8 cellular contexts compared by ENCODE assay signal in genomic region chr13:26255717-26256277, GRCh38. TPM values are rescaled to one million over a fixed set of nuclear protein-coding genes. Genes with fewer than 3 reads are reported as not detected.
A peak's percentile ranks its signal among the peaks of the same experiment; 100 is the strongest.
DNase-seq lines count a peak whose midpoint lies in the region; ATAC-seq, FAIRE-seq and TF ChIP-seq lines count a peak whose summit lies in the region.

No MANE protein-coding gene starts in this region.

- TF ChIP-seq POLR2A in adrenal gland (IDR thresholded peaks at IDR 0.05), result no peak

- 58% methylated on average over 10 of the region's 10 CpGs for WGBS in liver
- 40 to 48% (median 45%) methylated on average over 10 of the region's 10 CpGs for WGBS in adrenal gland, 4 donors

- TF ChIP-seq RAD21 in liver (IDR thresholded peaks at IDR 0.05), result no peak

- peak overlapping the region; percentile 67 for H3K4me2 ChIP-seq in DND-41 (ENCODE audit: insufficient read depth, low read length)

- H3K36me3 ChIP-seq in DND-41 (ENCODE audit: insufficient read depth, low read length) (no peaks in the 10 kb centered on the region), liver (ENCODE audit: control insufficient read depth in 4 of 4, insufficient read depth in 3 of 4, low read depth in 1 of 4, low read length in 3 of 4) (no peaks in the 10 kb centered on the region), adrenal gland (replicated peaks in 1 of 2) (no peaks in the 10 kb centered on the region)

- H3K27me3 ChIP-seq in DND-41 (ENCODE audit: insufficient read depth, low read length, poor library complexity) (no peaks in the 10 kb centered on the region), liver (ENCODE audit: control insufficient read depth in 4 of 4, insufficient read depth in 4 of 4, low read length in 3 of 4) (no peaks in the 10 kb centered on the region), adrenal gland (no peaks in the 10 kb centered on the region)

- FAIRE-seq in GM19239 (lab: Jason Lieb, UNC), result no peak

- peak overlapping the region in 2 of 3 donors; percentile 93 to 95 for H3K27ac Mint-ChIP-seq in IgD-negative memory B cell
- no peak overlapping the region for H3K27ac Mint-ChIP-seq in activated T-helper 2 cell treated with anti-CD3 and anti-CD28 coated beads, Interferon-gamma antibody, Interleukin-2, Interleukin-4, amounts not matched to agents 10 μg/mL and 5 μg/mL and 100 μg/mL, durations not matched to agents 14 hours and 24 hours and 36 hours

- DNase-seq in DND-41 (no peak), sciatic nerve (ENCODE audit: low spot score) (no peak), adrenal gland (no peak), GM19239 (ENCODE audit: insufficient read length, low spot score) (no peak)
- DNase-seq in activated T-helper 2 cell treated with anti-CD3 and anti-CD28 coated beads, Interferon-gamma antibody, Interleukin-2, Interleukin-4, amounts not matched to agents 10 μg/mL and 5 μg/mL and 100 μg/mL, durations not matched to agents 14 hours and 24 hours and 36 hours (ENCODE audit: low spot score), result no peak
- DNase-seq in stimulated activated CD4-positive, alpha-beta T cell treated with anti-CD3 and anti-CD28 coated beads, Interleukin-1b, Interleukin-23, amount 100 ng/mL, for 48 hours, result no peak

- peaks cover 40% of the 10 kb centered on the region; the same call in 1 of the 2 replicates for H4K20me1 ChIP-seq in DND-41 (ENCODE audit: insufficient read depth, low read length)

- H3K4me3 ChIP-seq in DND-41 (ENCODE audit: low read depth in 1 of 2, low read length in 2 of 2) (peak overlapping the region; percentile 70 to 77; a peak in 2 of 4 replicates), liver (ENCODE audit: low read depth in 1 of 3, low read length in 3 of 3) (peak overlapping the region in 1 of 3 donors; percentile 94), adrenal gland (peak overlapping the region in 2 of 4 donors; percentile 90 to 93)

- H3K9ac ChIP-seq in DND-41 (ENCODE audit: low read depth, low read length) (peak overlapping the region; percentile 68), liver (ENCODE audit: low read depth in 1 of 2, low read length in 2 of 2) (peak overlapping the region; percentile 17 to 80)

- intact Hi-C loops in activated T-helper 2 cell treated with anti-CD3 and anti-CD28 coated beads, Interferon-gamma antibody, Interleukin-2, Interleukin-4, amounts not matched to agents 10 μg/mL and 5 μg/mL and 100 μg/mL, durations not matched to agents 14 hours and 24 hours and 36 hours (cut with micrococcal nuclease), result no loop called here
- intact Hi-C loops in sciatic nerve (cut with DNase I) (no loop called here), adrenal gland (cut with DNase I) (no loop called here)

- H3K4me1 ChIP-seq in DND-41 (ENCODE audit: insufficient read depth, low read length) (peaks cover 29% of the 10 kb centered on the region), liver (ENCODE audit: control insufficient read depth in 4 of 4, insufficient read depth in 4 of 4, low read length in 3 of 4) (peaks cover 0 to 15% (median 11%) of the 10 kb centered on the region in 4 donors), adrenal gland (replicated peaks in 1 of 2) (peaks cover 9 to 22% of the 10 kb centered on the region in 2 donors)

- peaks cover 1% of the 10 kb centered on the region for H3K27me3 Mint-ChIP-seq in IgD-negative memory B cell
- no peaks in the 10 kb centered on the region for H3K27me3 Mint-ChIP-seq in activated T-helper 2 cell treated with anti-CD3 and anti-CD28 coated beads, Interferon-gamma antibody, Interleukin-2, Interleukin-4, amounts not matched to agents 10 μg/mL and 5 μg/mL and 100 μg/mL, durations not matched to agents 14 hours and 24 hours and 36 hours (ENCODE audit: low read depth)

- ATAC-seq in DND-41 (ENCODE audit: insufficient read depth, low read depth), result no peak
- ATAC-seq in sciatic nerve, result no peak

- H3K9me3 Mint-ChIP-seq in IgD-negative memory B cell, result no peaks in the 10 kb centered on the region
- no peaks in the 10 kb centered on the region for H3K9me3 Mint-ChIP-seq in activated T-helper 2 cell treated with anti-CD3 and anti-CD28 coated beads, Interferon-gamma antibody, Interleukin-2, Interleukin-4, amounts not matched to agents 10 μg/mL and 5 μg/mL and 100 μg/mL, durations not matched to agents 14 hours and 24 hours and 36 hours

- peaks cover 1% of the 10 kb centered on the region for H3K36me3 Mint-ChIP-seq in IgD-negative memory B cell
- no peaks in the 10 kb centered on the region for H3K36me3 Mint-ChIP-seq in activated T-helper 2 cell treated with anti-CD3 and anti-CD28 coated beads, Interferon-gamma antibody, Interleukin-2, Interleukin-4, amounts not matched to agents 10 μg/mL and 5 μg/mL and 100 μg/mL, durations not matched to agents 14 hours and 24 hours and 36 hours (ENCODE audit: low read depth)

- no peaks in the 10 kb centered on the region for H3K9me3 ChIP-seq in DND-41 (ENCODE audit: insufficient read depth, low read length, severe bottlenecking)
- H3K9me3 ChIP-seq in liver (ENCODE audit: control insufficient read depth in 4 of 4, low read length in 3 of 4), result no peaks in the 10 kb centered on the region
- no peaks in the 10 kb centered on the region for H3K9me3 ChIP-seq in adrenal gland (replicated peaks in 1 of 3)

- H3K4me1 Mint-ChIP-seq in IgD-negative memory B cell, result peaks cover 26 to 34% (median 30%) of the 10 kb centered on the region in 3 donors
- peaks cover 30% of the 10 kb centered on the region for H3K4me1 Mint-ChIP-seq in activated T-helper 2 cell treated with anti-CD3 and anti-CD28 coated beads, Interferon-gamma antibody, Interleukin-2, Interleukin-4, amounts not matched to agents 10 μg/mL and 5 μg/mL and 100 μg/mL, durations not matched to agents 14 hours and 24 hours and 36 hours (ENCODE audit: low read depth)

- peak overlapping the region; percentile 51 to 97 (median 92) for H3K4me3 Mint-ChIP-seq in IgD-negative memory B cell
- H3K4me3 Mint-ChIP-seq in activated T-helper 2 cell treated with anti-CD3 and anti-CD28 coated beads, Interferon-gamma antibody, Interleukin-2, Interleukin-4, amounts not matched to agents 10 μg/mL and 5 μg/mL and 100 μg/mL, durations not matched to agents 14 hours and 24 hours and 36 hours (ENCODE audit: low read depth), result peak overlapping the region; percentile 92

- peak; percentile 33 for TF ChIP-seq CTCF in DND-41 (IDR thresholded peaks at IDR 0.05; ENCODE audit: borderline replicate concordance, extremely low read depth, low read length, poor library complexity, severe bottlenecking)
- TF ChIP-seq CTCF in liver (IDR thresholded peaks at IDR 0.05; ENCODE audit: low read depth, low read length, missing input control), result no peak
- TF ChIP-seq CTCF in adrenal gland (IDR thresholded peaks at IDR 0.05), result peak in 2 of 6 experiments; percentile 8 to 43

- H3K27ac ChIP-seq in DND-41 (ENCODE audit: low read length), result no peak overlapping the region
- H3K27ac ChIP-seq in liver (ENCODE audit: low read depth in 1 of 2, low read length in 2 of 2), result no peak overlapping the region
- H3K27ac ChIP-seq in adrenal gland, result no peak overlapping the region

- peaks cover 68% of the 10 kb centered on the region for H3K79me2 ChIP-seq in DND-41 (ENCODE audit: insufficient read depth, low read length)

- H2AFZ ChIP-seq in DND-41 (ENCODE audit: low read depth, low read length), result no peak overlapping the region

TF ChIP-seq in liver, 16 proteins besides CTCF, POLR2A, EP300 and RAD21 (continues in another document):
- no peak for TF ChIP-seq HNF4A (conservative IDR thresholded peaks at IDR 0.05)
- no peak for TF ChIP-seq SP1 (IDR thresholded peaks at IDR 0.05)
- no peak for TF ChIP-seq ZBTB33 (IDR thresholded peaks at IDR 0.05)
- no peak for TF ChIP-seq HNF4G (IDR thresholded peaks at IDR 0.05)
- TF ChIP-seq FOXA1 (IDR thresholded peaks at IDR 0.05), result no peak
- no peak for TF ChIP-seq RXRA (IDR thresholded peaks at IDR 0.05)
- no peak for TF ChIP-seq GABPA (IDR thresholded peaks at IDR 0.05 in 1 of 2, conservative IDR thresholded peaks at IDR 0.05 in 1 of 2)
- TF ChIP-seq MAX (IDR thresholded peaks at IDR 0.05), result no peak

RNA-seq across cellular contexts. Expression of gene CDK8, which starts 1.9 kb away (rescaled TPM):
- polyA plus RNA-seq in IgD-negative memory B cell (3.3 TPM), liver (1 to 10 TPM; 3.3 to 5.9 TPM), adrenal gland (10 to 100 TPM; 10.2 to 28.5 (median 12.0) TPM)
- 18.3 and 21.2 TPM in 2 replicates for total RNA-seq in activated T-helper 2 cell treated with anti-CD3 and anti-CD28 coated beads, Interferon-gamma antibody, Interleukin-2, Interleukin-4, amounts not matched to agents 10 μg/mL and 5 μg/mL and 100 μg/mL, durations not matched to agents 14 hours and 24 hours and 36 hours
- total RNA-seq in liver (10 to 100 TPM in 1 of 2 donors, 1 to 10 TPM in 1; 7.6 to 10.8 TPM), sciatic nerve (10.4 TPM), adrenal gland (10 to 100 TPM in 5 of 8 donors, 1 to 10 TPM in 3; 7.7 to 18.3 (median 10.6) TPM)

RNA-seq across cellular contexts. Expression of gene RNF6, which starts 33.7 kb away (rescaled TPM):
- 52.7 TPM for polyA plus RNA-seq in IgD-negative memory B cell
- total RNA-seq in activated T-helper 2 cell treated with anti-CD3 and anti-CD28 coated beads, Interferon-gamma antibody, Interleukin-2, Interleukin-4, amounts not matched to agents 10 μg/mL and 5 μg/mL and 100 μg/mL, durations not matched to agents 14 hours and 24 hours and 36 hours, result 44.3 and 48.0 TPM in 2 replicates
- total RNA-seq in liver, result 10 to 100 TPM; 21.2 to 21.9 TPM
- polyA plus RNA-seq in liver, result 1 to 10 TPM; 8.1 to 8.4 TPM
- 29.7 TPM for total RNA-seq in sciatic nerve
- total RNA-seq in adrenal gland, result 10 to 100 TPM; 21.1 to 63.4 (median 31.4) TPM
- polyA plus RNA-seq in adrenal gland, result 10 to 100 TPM; 14.4 to 56.0 (median 15.9) TPM
